ENCODE assay signal across 18 cellular contexts in the genomic region with DNA sequence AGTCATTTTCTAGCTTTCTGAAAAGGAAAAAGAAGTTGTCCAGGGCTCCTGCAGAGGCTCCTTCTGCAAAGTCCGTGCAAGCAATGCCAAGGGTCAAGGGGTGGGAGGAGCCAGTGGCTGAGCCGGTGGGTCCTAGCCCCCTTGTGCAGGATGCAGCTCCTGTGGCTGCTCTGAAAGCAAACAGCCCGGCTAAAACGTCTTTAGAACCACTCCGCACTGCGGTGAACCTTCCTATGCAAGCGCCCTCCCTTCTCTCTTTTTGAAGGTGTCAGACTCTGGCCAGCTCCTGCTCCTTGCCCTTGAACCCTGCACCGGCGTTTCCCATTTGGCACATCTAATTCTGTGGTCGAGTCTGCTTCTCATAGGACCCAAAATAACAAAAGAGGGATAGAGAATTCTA.
DNase-seq lines count a peak whose midpoint lies in the region; ATAC-seq, FAIRE-seq and TF ChIP-seq lines count a peak whose summit lies in the region.
"Had no signal": no experiment of that assay in that cellular context is flagged by ENCODE, and none has a peak within 500 bp of the region (broad histone marks: within the 10 kb centered on the region; RNA-seq: fewer than 3 reads in every experiment).

No MANE protein-coding gene starts in this region.

- peaks cover 1% of the 10 kb centered on the region for H3K4me1 Mint-ChIP-seq in endodermal cell

- 80 to 82% methylated on average over 8 to 10 of the region's 10 CpGs for WGBS in endodermal cell (ENCODE audit: insufficient coverage in 1 of 2, insufficient read length in 1 of 2), 2 experiments

- no peak overlapping the region for H3K9ac ChIP-seq in endodermal cell (ENCODE audit: extremely low read depth, low read length, poor library complexity, severe bottlenecking)

- no peak overlapping the region for H3K4me3 Mint-ChIP-seq in endodermal cell
- H3K4me3 Mint-ChIP-seq: CD4-positive, alpha-beta memory T cell had no signal

- H3K36me3 ChIP-seq in endodermal cell (ENCODE audit: control insufficient read depth, insufficient read depth, low read length): no peaks in the 10 kb centered on the region

- ATAC-seq in sciatic nerve: no peak
- ATAC-seq: HCT116 had no signal

- H3K9me3 Mint-ChIP-seq in endodermal cell: no peaks in the 10 kb centered on the region
- H3K9me3 Mint-ChIP-seq: CD4-positive, alpha-beta memory T cell; H9 had no signal

- H3K27ac Mint-ChIP-seq in endodermal cell: no peak overlapping the region
- H3K27ac Mint-ChIP-seq: CD4-positive, alpha-beta memory T cell; H9 had no signal

- peaks cover 10% of the 10 kb centered on the region for H3K27me3 Mint-ChIP-seq in endodermal cell (ENCODE audit: insufficient read depth)

- H3K36me3 Mint-ChIP-seq in endodermal cell (ENCODE audit: low read depth): no peaks in the 10 kb centered on the region
- H3K36me3 Mint-ChIP-seq: CD4-positive, alpha-beta memory T cell had no signal

- TF ChIP-seq CTCF in coronary artery (IDR thresholded peaks at IDR 0.05) (no peak), endodermal cell (conservative IDR thresholded peaks at IDR 0.05) (no peak)

- DNase-seq in coronary artery (ENCODE audit: low spot score) (peak; percentile 35), endodermal cell (peak; percentile 59), sciatic nerve (ENCODE audit: low spot score) (peak; percentile 45), NCI-H187 treated with DMSO at 0.1 percent for 48 hours (lab: John Stamatoyannopoulos, UW) (no peak), mucosa of gallbladder (ENCODE audit: low spot score) (no peak), H54 (ENCODE audit: insufficient read length, low spot score) (no peak)
- DNase-seq: C1 segment of cervical spinal cord; Calu3; CD4-positive, alpha-beta memory T cell; COR-L47; DMS53; DMS79 treated with DMSO at 0.1 percent for 48 hours; GF-D8; GOT3; H9 had no signal

- H3K4me1 ChIP-seq in endodermal cell (ENCODE audit: control insufficient read depth, insufficient read depth, low read length): peaks cover 6% of the 10 kb centered on the region

- no peak overlapping the region for H3K4me3 ChIP-seq in coronary artery
- H3K4me3 ChIP-seq in endodermal cell (ENCODE audit: low read length): no peak overlapping the region

- peaks cover 10% of the 10 kb centered on the region for H3K27me3 ChIP-seq in endodermal cell (ENCODE audit: control insufficient read depth, insufficient read depth, low read length, poor library complexity, severe bottlenecking)

- no peak for TF ChIP-seq POLR2A in H54 (IDR thresholded peaks at IDR 0.05; ENCODE audit: low read depth, low read length)

- no peaks in the 10 kb centered on the region for H3K9me3 ChIP-seq in endodermal cell (ENCODE audit: control insufficient read depth, low read length)

- no peak for FAIRE-seq in H54 (lab: Jason Lieb, UNC)
- FAIRE-seq: GM12891, GM18507 had no signal

- intact Hi-C loops in sciatic nerve (cut with DNase I): no loop called here

- H3K27ac ChIP-seq in coronary artery (no peak overlapping the region), endodermal cell (ENCODE audit: low read depth, low read length) (no peak overlapping the region)

Comparison
In these comparisons a context has a peak if more than half of its experiments do, and no peak if none do; other contexts are left out.
1. DNase-seq: peak in coronary artery (single experiment), endodermal cell (single experiment) and sciatic nerve (single experiment); none in NCI-H187 treated with DMSO at 0.1 percent for 48 hours (single experiment), mucosa of gallbladder (single experiment) and H54 (single experiment).